In the genomic region with DNA sequence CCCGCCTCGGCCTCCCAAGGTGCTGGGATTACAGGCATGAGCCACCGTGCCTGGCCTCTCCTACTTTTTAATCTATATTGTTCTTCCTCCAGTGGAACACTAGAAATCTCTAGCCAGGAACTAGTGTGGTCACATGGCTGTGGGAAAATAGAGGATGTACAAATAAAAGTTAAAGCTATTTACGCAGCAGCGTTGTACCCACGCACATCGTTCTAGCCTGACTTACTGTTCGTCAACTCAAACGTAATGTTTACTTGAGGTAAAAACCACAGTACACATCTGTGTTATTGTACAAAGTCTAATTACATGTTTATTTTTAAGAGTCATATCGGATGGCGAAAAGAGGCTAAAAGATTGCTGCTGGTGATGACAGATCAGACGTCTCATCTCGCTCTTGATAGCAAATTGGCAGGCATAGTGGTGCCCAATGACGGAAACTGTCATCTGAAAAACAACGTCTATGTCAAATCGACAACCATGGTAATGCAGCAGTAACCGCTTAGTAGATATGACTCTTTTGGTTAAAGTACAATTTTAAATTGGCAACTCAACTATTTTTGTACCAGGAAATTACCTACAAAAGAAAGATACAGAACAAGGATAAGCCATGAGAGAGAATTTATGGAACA, we compare ENCODE assay signal across 29 cellular contexts.
"Had no signal": no experiment of that assay in that cellular context is flagged by ENCODE, and none has a peak within 500 bp of the region (broad histone marks: within the 10 kb centered on the region; RNA-seq: fewer than 3 reads in every experiment).

No MANE protein-coding gene starts in this region.

- DNase-seq: nephron progenitor cell; nucleus accumbens; posterior cingulate gyrus; psoas muscle; right cardiac atrium; right lobe of liver; sigmoid colon; small intestine; stimulated activated CD4-positive, alpha-beta T cell treated with anti-CD3 and anti-CD28 coated beads, Interleukin-15, amount 100 ng/mL, for 24 hours; stimulated activated CD4-positive, alpha-beta T cell treated with anti-CD3 and anti-CD28 coated beads, Interleukin-2, amount 100 ng/mL, for 24 hours; stimulated activated CD4-positive, alpha-beta T cell treated with anti-CD3 and anti-CD28 coated beads, Interleukin-2, amount 100 ng/mL, for 48 hours; stimulated activated CD4-positive, alpha-beta T cell treated with anti-CD3 and anti-CD28 coated beads, Interleukin-4, amount 100 ng/mL, for 24 hours; stimulated activated naive B cell treated with anti-CD40 and anti-IgM and Interleukin-4, amounts not matched to agents 10 μg/mL and 1 μg/mL and 100 μg/mL, for 72 hours; stimulated activated naive CD4-positive, alpha-beta T cell treated with Interleukin-2 at 50 U/mL for 16 hours; stomach; thyroid gland; trophoblast cell; upper lobe of left lung had no signal

- H3K79me2 ChIP-seq: parathyroid adenoma had no signal

- FAIRE-seq: small intestine, urothelium cell line had no signal

- H3K36me3 Mint-ChIP-seq: natural killer cell treated with Interleukin-12 subunit alpha and Interleukin-12 subunit beta and Interleukin-15 and Interleukin-18, amount 100 ng/mL, for 72 hours; stimulated activated effector memory CD8-positive, alpha-beta T cell treated with anti-CD3 and anti-CD28 coated beads, Interleukin-12 subunit alpha, Interleukin-12 subunit beta, amount 100 ng/mL, for 72 hours; stimulated activated naive B cell treated with anti-CD40 and anti-IgM and Interleukin-4, amounts not matched to agents 10 μg/mL and 1 μg/mL and 100 μg/mL, for 72 hours had no signal

- H3K27ac Mint-ChIP-seq: natural killer cell treated with Interleukin-12 subunit alpha and Interleukin-12 subunit beta and Interleukin-15 and Interleukin-18, amount 100 ng/mL, for 72 hours; nephron progenitor cell; progenitor cell of endocrine pancreas; stimulated activated effector memory CD8-positive, alpha-beta T cell treated with anti-CD3 and anti-CD28 coated beads, Interleukin-12 subunit alpha, Interleukin-12 subunit beta, amount 100 ng/mL, for 72 hours; stimulated activated naive B cell treated with anti-CD40 and anti-IgM and Interleukin-4, amounts not matched to agents 10 μg/mL and 1 μg/mL and 100 μg/mL, for 72 hours; stimulated activated naive CD8-positive, alpha-beta T cell treated with anti-CD3 and anti-CD28 coated beads, Interleukin-15, Interleukin-2, amounts not matched to agents 100 ng/mL and 50 ng/mL, for 24 hours had no signal

- H3K36me3 ChIP-seq: neutrophil, right lobe of liver, thoracic aorta, upper lobe of left lung had no signal

- H3K9me3 Mint-ChIP-seq: natural killer cell treated with Interleukin-12 subunit alpha and Interleukin-12 subunit beta and Interleukin-15 and Interleukin-18, amount 100 ng/mL, for 72 hours; nephron progenitor cell; neural crest cell; stimulated activated effector memory CD8-positive, alpha-beta T cell treated with anti-CD3 and anti-CD28 coated beads, Interleukin-12 subunit alpha, Interleukin-12 subunit beta, amount 100 ng/mL, for 72 hours; stimulated activated naive CD8-positive, alpha-beta T cell treated with anti-CD3 and anti-CD28 coated beads, Interleukin-15, Interleukin-2, amounts not matched to agents 100 ng/mL and 50 ng/mL, for 24 hours had no signal

- H3K9me3 ChIP-seq: neutrophil, psoas muscle, right lobe of liver, sigmoid colon, stomach, thoracic aorta, thyroid gland, tibial nerve, upper lobe of left lung, vagina had no signal

- ATAC-seq: natural killer cell treated with Interleukin-12 subunit alpha and Interleukin-12 subunit beta and Interleukin-15 and Interleukin-18, amount 100 ng/mL, for 72 hours; psoas muscle; right cardiac atrium; right lobe of liver; stimulated activated effector memory CD8-positive, alpha-beta T cell treated with anti-CD3 and anti-CD28 coated beads, Interleukin-12 subunit alpha, Interleukin-12 subunit beta, amount 100 ng/mL, for 72 hours; stimulated activated naive B cell treated with anti-CD40 and anti-IgM and Interleukin-4, amounts not matched to agents 10 μg/mL and 1 μg/mL and 100 μg/mL, for 72 hours had no signal

- H3K27me3 ChIP-seq: neutrophil, right lobe of liver, sigmoid colon, stomach, thyroid gland, tibial nerve, upper lobe of left lung, vagina had no signal

- H3K4me1 ChIP-seq: psoas muscle, right lobe of liver, sigmoid colon, stomach, thyroid gland, upper lobe of left lung, vagina had no signal

- H2AFZ ChIP-seq: parathyroid adenoma had no signal

- H3K4me1 Mint-ChIP-seq: nephron progenitor cell; neural crest cell; stimulated activated effector memory CD8-positive, alpha-beta T cell treated with anti-CD3 and anti-CD28 coated beads, Interleukin-12 subunit alpha, Interleukin-12 subunit beta, amount 100 ng/mL, for 72 hours; stimulated activated naive B cell treated with anti-CD40 and anti-IgM and Interleukin-4, amounts not matched to agents 10 μg/mL and 1 μg/mL and 100 μg/mL, for 72 hours had no signal

- H3K27me3 Mint-ChIP-seq: natural killer cell treated with Interleukin-12 subunit alpha and Interleukin-12 subunit beta and Interleukin-15 and Interleukin-18, amount 100 ng/mL, for 72 hours; progenitor cell of endocrine pancreas; stimulated activated naive CD8-positive, alpha-beta T cell treated with anti-CD3 and anti-CD28 coated beads, Interleukin-15, Interleukin-2, amounts not matched to agents 100 ng/mL and 50 ng/mL, for 24 hours had no signal

- H3K9ac ChIP-seq: parathyroid adenoma had no signal

- H3K27ac ChIP-seq: neutrophil, parathyroid adenoma, psoas muscle, right lobe of liver, sigmoid colon, stomach, thoracic aorta, thyroid gland, tibial nerve, upper lobe of left lung, vagina had no signal

- H3K4me3 Mint-ChIP-seq: natural killer cell treated with Interleukin-12 subunit alpha and Interleukin-12 subunit beta and Interleukin-15 and Interleukin-18, amount 100 ng/mL, for 72 hours; nephron progenitor cell; neural crest cell; stimulated activated effector memory CD8-positive, alpha-beta T cell treated with anti-CD3 and anti-CD28 coated beads, Interleukin-12 subunit alpha, Interleukin-12 subunit beta, amount 100 ng/mL, for 72 hours; stimulated activated naive B cell treated with anti-CD40 and anti-IgM and Interleukin-4, amounts not matched to agents 10 μg/mL and 1 μg/mL and 100 μg/mL, for 72 hours; stimulated activated naive CD8-positive, alpha-beta T cell treated with anti-CD3 and anti-CD28 coated beads, Interleukin-15, Interleukin-2, amounts not matched to agents 100 ng/mL and 50 ng/mL, for 24 hours had no signal

- H3K4me3 ChIP-seq: psoas muscle, right lobe of liver, sigmoid colon, stomach, thoracic aorta, thyroid gland, tibial nerve, upper lobe of left lung, vagina had no signal
